In the genomic region with DNA sequence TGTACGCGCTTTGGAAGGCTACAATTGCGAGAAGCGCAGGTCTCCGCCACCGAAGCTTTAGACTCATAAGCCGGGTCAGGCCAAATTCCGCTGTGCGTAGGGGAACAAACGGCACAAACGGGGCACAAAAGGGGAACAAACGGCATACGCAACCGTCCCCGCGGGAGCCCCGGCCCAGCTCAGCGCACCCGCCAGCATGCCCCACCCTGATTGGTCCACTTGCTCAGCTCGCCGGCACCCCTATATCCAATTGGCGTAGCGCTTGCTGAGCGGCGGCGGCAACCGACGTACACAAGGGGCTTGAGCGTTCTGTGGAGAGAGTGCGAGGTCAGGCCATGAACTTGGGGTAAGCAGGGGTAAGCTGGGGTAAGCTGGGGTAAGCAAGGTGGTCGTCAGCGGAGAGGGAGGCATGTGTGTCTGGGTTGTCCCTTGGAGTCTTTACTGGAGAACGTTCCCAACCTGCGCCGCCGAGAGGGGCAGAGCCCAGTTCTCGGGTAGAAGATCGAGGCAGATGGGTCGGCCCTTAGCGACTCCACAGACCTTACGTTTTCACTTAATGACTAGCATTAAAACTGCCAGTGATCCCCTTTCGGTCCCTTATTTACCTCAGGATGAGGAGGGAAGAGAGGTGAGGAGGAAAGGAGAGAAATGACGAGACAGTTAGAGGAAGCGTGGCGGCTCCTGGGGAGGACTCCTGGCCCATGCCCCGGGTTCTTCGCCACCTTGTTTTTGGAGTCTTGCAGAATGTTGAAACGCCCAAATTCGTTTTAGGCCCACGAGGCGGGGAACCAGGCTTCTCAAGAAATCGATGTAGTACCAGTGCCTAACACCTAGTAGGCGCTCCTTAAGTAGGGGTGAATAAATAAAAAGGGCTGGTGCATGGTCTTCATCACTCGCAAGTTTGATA, we compare ENCODE assay signal across 8 cellular contexts.
DNase-seq lines count a peak whose midpoint lies in the region; ATAC-seq and TF ChIP-seq lines count a peak whose summit lies in the region.

A gene (plus strand): TSS at position 268 of the 907 bp plus-strand sequence. CDS start 68 bp downstream, at position 336.

- peaks cover 5 to 6% of the 10 kb centered on the region in 2 donors for H3K4me1 ChIP-seq in mucosa of rectum (ENCODE audit: control insufficient read depth in 2 of 2, insufficient read depth in 2 of 2, low read length in 2 of 2)

- peak; percentile 88 for TF ChIP-seq POLR2A in erythroblast (IDR thresholded peaks at IDR 0.05; ENCODE audit: low read length)

- peaks cover 5 to 9% of the 10 kb centered on the region in 2 donors for H3K36me3 ChIP-seq in mucosa of rectum (ENCODE audit: control insufficient read depth in 2 of 2, insufficient read depth in 2 of 2, low read length in 2 of 2)

- peak within 1 kb of the TSS; percentile 80 to 94 for H3K9ac ChIP-seq in mucosa of rectum (ENCODE audit: low read depth in 1 of 2, low read length in 2 of 2)

- TF ChIP-seq EP300 in Ishikawa (IDR thresholded peaks at IDR 0.05; ENCODE audit: borderline replicate concordance): no peak

- no peaks in the 10 kb centered on the region for H3K9me3 ChIP-seq in mucosa of rectum (ENCODE audit: control insufficient read depth in 2 of 2, low read length in 2 of 2)

- ATAC-seq in GM21576 (IDR thresholded peaks at IDR 0.05; ENCODE audit: unreplicated experiment): peak; percentile 99

- peak within 1 kb of the TSS; percentile 68 to 88 for H3K27ac ChIP-seq in mucosa of rectum (ENCODE audit: low read depth in 2 of 2, low read length in 2 of 2)

- no peaks in the 10 kb centered on the region for H3K27me3 ChIP-seq in mucosa of rectum (ENCODE audit: control insufficient read depth in 2 of 2, insufficient read depth in 2 of 2, low read length in 2 of 2)

- H3K4me3 ChIP-seq in mucosa of rectum (ENCODE audit: low read length in 2 of 2): peak within 1 kb of the TSS; percentile 99 to 100

- peak; percentile 32 for TF ChIP-seq RAD21 in Ishikawa (IDR thresholded peaks at IDR 0.05; ENCODE audit: low read depth)

- DNase-seq in DMS79 (lab: John Stamatoyannopoulos, UW) (peak; percentile 68), OCI-M2 (lab: John Stamatoyannopoulos, UW; ENCODE audit: unreplicated experiment) (peak; percentile 35), activated T-cell treated with anti-CD3 and anti-CD28 coated beads for 48 hours (ENCODE audit: low read depth) (peak; percentile 90), erythroblast (lab: John Stamatoyannopoulos, UW) (peak; percentile 97)
- DNase-seq in stimulated activated CD8-positive, alpha-beta memory T cell treated with anti-CD3 and anti-CD28 coated beads, Interleukin-4, amount 100 ng/mL, for 48 hours: peak; percentile 93

TF ChIP-seq in Ishikawa, 13 proteins besides CTCF, POLR2A, EP300 and RAD21:
- TF ChIP-seq, protein P1, sequence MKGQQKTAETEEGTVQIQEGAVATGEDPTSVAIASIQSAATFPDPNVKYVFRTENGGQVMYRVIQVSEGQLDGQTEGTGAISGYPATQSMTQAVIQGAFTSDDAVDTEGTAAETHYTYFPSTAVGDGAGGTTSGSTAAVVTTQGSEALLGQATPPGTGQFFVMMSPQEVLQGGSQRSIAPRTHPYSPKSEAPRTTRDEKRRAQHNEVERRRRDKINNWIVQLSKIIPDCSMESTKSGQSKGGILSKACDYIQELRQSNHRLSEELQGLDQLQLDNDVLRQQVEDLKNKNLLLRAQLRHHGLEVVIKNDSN (IDR thresholded peaks at IDR 0.05): no peak
- no peak for TF ChIP-seq TEAD4 (IDR thresholded peaks at IDR 0.05)
- no peak for TF ChIP-seq CREB1 (IDR thresholded peaks at IDR 0.05; ENCODE audit: low read depth)
- TF ChIP-seq TAF1 (IDR thresholded peaks at IDR 0.05; ENCODE audit: low read depth): no peak; the same call in none of the 2 replicates
- no peak for TF ChIP-seq YY1 (IDR thresholded peaks at IDR 0.05; ENCODE audit: low read depth)
- TF ChIP-seq CEBPB (IDR thresholded peaks at IDR 0.05): no peak
- TF ChIP-seq EGR1 (IDR thresholded peaks at IDR 0.05): no peak
- TF ChIP-seq, protein P2, sequence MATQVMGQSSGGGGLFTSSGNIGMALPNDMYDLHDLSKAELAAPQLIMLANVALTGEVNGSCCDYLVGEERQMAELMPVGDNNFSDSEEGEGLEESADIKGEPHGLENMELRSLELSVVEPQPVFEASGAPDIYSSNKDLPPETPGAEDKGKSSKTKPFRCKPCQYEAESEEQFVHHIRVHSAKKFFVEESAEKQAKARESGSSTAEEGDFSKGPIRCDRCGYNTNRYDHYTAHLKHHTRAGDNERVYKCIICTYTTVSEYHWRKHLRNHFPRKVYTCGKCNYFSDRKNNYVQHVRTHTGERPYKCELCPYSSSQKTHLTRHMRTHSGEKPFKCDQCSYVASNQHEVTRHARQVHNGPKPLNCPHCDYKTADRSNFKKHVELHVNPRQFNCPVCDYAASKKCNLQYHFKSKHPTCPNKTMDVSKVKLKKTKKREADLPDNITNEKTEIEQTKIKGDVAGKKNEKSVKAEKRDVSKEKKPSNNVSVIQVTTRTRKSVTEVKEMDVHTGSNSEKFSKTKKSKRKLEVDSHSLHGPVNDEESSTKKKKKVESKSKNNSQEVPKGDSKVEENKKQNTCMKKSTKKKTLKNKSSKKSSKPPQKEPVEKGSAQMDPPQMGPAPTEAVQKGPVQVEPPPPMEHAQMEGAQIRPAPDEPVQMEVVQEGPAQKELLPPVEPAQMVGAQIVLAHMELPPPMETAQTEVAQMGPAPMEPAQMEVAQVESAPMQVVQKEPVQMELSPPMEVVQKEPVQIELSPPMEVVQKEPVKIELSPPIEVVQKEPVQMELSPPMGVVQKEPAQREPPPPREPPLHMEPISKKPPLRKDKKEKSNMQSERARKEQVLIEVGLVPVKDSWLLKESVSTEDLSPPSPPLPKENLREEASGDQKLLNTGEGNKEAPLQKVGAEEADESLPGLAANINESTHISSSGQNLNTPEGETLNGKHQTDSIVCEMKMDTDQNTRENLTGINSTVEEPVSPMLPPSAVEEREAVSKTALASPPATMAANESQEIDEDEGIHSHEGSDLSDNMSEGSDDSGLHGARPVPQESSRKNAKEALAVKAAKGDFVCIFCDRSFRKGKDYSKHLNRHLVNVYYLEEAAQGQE (IDR thresholded peaks at IDR 0.05; ENCODE audit: low read depth): no peak
- TF ChIP-seq NFIC (IDR thresholded peaks at IDR 0.05): no peak
- TF ChIP-seq, protein P3, sequence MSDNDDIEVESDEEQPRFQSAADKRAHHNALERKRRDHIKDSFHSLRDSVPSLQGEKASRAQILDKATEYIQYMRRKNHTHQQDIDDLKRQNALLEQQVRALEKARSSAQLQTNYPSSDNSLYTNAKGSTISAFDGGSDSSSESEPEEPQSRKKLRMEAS (IDR thresholded peaks at IDR 0.05): peak; percentile 97
- 0 out of 2 replicates have a peak, but pooled peaks have one; percentile 28 for TF ChIP-seq FOXM1 (IDR thresholded peaks at IDR 0.05; ENCODE audit: borderline replicate concordance, low read depth)
- TF ChIP-seq TCF12 (IDR thresholded peaks at IDR 0.05; ENCODE audit: low read depth): 0 out of 2 replicates have a peak, but pooled peaks have one; percentile 14
- TF ChIP-seq ZBTB7A (IDR thresholded peaks at IDR 0.05; ENCODE audit: low read depth): no peak
TF ChIP-seq in Ishikawa: peak in this region for 3.

Comparison
In these comparisons a context has a peak if more than half of its experiments do, and no peak if none do; other contexts are left out.
1. Peak in every context shown above with its lines: DNase-seq, ATAC-seq, H3K4me3 ChIP-seq and H3K27ac ChIP-seq.
2. DNase-seq: peak in every context shown above with its lines; median percentile 97 in erythroblast; 93 in stimulated activated CD8-positive, alpha-beta memory T cell treated with anti-CD3 and anti-CD28 coated beads, Interleukin-4, amount 100 ng/mL, for 48 hours; 90 in activated T-cell treated with anti-CD3 and anti-CD28 coated beads for 48 hours; 68 in DMS79; 35 in OCI-M2.